ENCODE assay signal across 20 cellular contexts in genomic region chr11:45224766-45225165, GRCh38.
DNase-seq lines count a peak whose midpoint lies in the region; TF ChIP-seq lines count a peak whose summit lies in the region.
"Had no signal": no experiment of that assay in that cellular context is flagged by ENCODE, and none has a peak within 500 bp of the region (broad histone marks: within the 10 kb centered on the region; RNA-seq: fewer than 3 reads in every experiment).

No MANE protein-coding gene starts in this region.

- H3K27ac ChIP-seq in endodermal cell (ENCODE audit: low read depth, low read length) (no peak overlapping the region), sigmoid colon (no peak overlapping the region), tibial artery (no peak overlapping the region)
- H3K27ac ChIP-seq: BLaER1 had no signal

- no peak for TF ChIP-seq CTCF in CD14-positive monocyte (IDR thresholded peaks at IDR 0.05)
- TF ChIP-seq CTCF in endodermal cell (conservative IDR thresholded peaks at IDR 0.05), result no peak
- no peak for TF ChIP-seq CTCF in sigmoid colon (IDR thresholded peaks at IDR 0.05)
- TF ChIP-seq CTCF in tibial artery (IDR thresholded peaks at IDR 0.05), result no peak
- TF ChIP-seq CTCF in foreskin fibroblast (IDR thresholded peaks at IDR 0.05; ENCODE audit: low read depth, low read length), result no peak

- TF ChIP-seq EP300 in sigmoid colon (IDR thresholded peaks at IDR 0.05), result no peak

- no peaks in the 10 kb centered on the region for H3K9me3 Mint-ChIP-seq in CD14-positive monocyte
- no peaks in the 10 kb centered on the region for H3K9me3 Mint-ChIP-seq in endodermal cell
- H3K9me3 Mint-ChIP-seq: CD4-positive, alpha-beta T cell; CD8-positive, alpha-beta T cell had no signal

- no peaks in the 10 kb centered on the region for H3K27me3 ChIP-seq in endodermal cell (ENCODE audit: control insufficient read depth, insufficient read depth, low read length, poor library complexity, severe bottlenecking)
- no peaks in the 10 kb centered on the region for H3K27me3 ChIP-seq in sigmoid colon
- no peaks in the 10 kb centered on the region for H3K27me3 ChIP-seq in tibial artery
- H3K27me3 ChIP-seq: BE2C, BLaER1 had no signal

- H3K4me3 Mint-ChIP-seq in CD14-positive monocyte (no peak overlapping the region), endodermal cell (no peak overlapping the region)
- H3K4me3 Mint-ChIP-seq: CD4-positive, alpha-beta T cell; CD8-positive, alpha-beta T cell had no signal

- H3K4me1 ChIP-seq in endodermal cell (ENCODE audit: control insufficient read depth, insufficient read depth, low read length) (no peaks in the 10 kb centered on the region), sigmoid colon (no peaks in the 10 kb centered on the region), tibial artery (no peaks in the 10 kb centered on the region)
- H3K4me1 ChIP-seq: BE2C, Caco-2 had no signal

- no peak overlapping the region for H3K4me3 ChIP-seq in endodermal cell (ENCODE audit: low read length)
- H3K4me3 ChIP-seq in sigmoid colon, result no peak overlapping the region
- no peak overlapping the region for H3K4me3 ChIP-seq in tibial artery
- no peak overlapping the region for H3K4me3 ChIP-seq in foreskin fibroblast (ENCODE audit: low read depth in 1 of 2, low read length in 2 of 2)
- H3K4me3 ChIP-seq: BLaER1, GM12878 had no signal

- 93 to 94% methylated on average over 10 to 11 of the region's 11 CpGs for WGBS in endodermal cell (ENCODE audit: insufficient coverage in 1 of 2, insufficient read length in 1 of 2), 2 experiments
- WGBS in sigmoid colon, 2 donors, result 86 to 95% methylated on average over 11 of the region's 11 CpGs

- H3K9ac ChIP-seq in endodermal cell (ENCODE audit: extremely low read depth, low read length, poor library complexity, severe bottlenecking), result no peak overlapping the region
- H3K9ac ChIP-seq: BLaER1 had no signal

- intact Hi-C loops in CD14-positive monocyte (cut with micrococcal nuclease) (no loop called here), sigmoid colon (cut with DNase I) (no loop called here), tibial artery (cut with DNase I; ENCODE audit: low total_unique reads) (no loop called here)

- peaks cover 12 to 15% of the 10 kb centered on the region in 2 donors for H3K36me3 Mint-ChIP-seq in CD14-positive monocyte
- H3K36me3 Mint-ChIP-seq in endodermal cell (ENCODE audit: low read depth), result peaks cover 56% of the 10 kb centered on the region

- H3K4me1 Mint-ChIP-seq in CD14-positive monocyte (no peaks in the 10 kb centered on the region), endodermal cell (no peaks in the 10 kb centered on the region)

- H3K27me3 Mint-ChIP-seq in CD14-positive monocyte (ENCODE audit: low read depth in 3 of 3) (peaks cover 0 to 1% (median 0%) of the 10 kb centered on the region in 3 donors), endodermal cell (ENCODE audit: insufficient read depth) (no peaks in the 10 kb centered on the region)
- H3K27me3 Mint-ChIP-seq: CD4-positive, alpha-beta T cell had no signal

- H3K27ac Mint-ChIP-seq in CD14-positive monocyte (no peak overlapping the region), endodermal cell (no peak overlapping the region)
- H3K27ac Mint-ChIP-seq: CD4-positive, alpha-beta T cell; CD8-positive, alpha-beta T cell had no signal

- H3K36me3 ChIP-seq in endodermal cell (ENCODE audit: control insufficient read depth, insufficient read depth, low read length), result peaks cover 4% of the 10 kb centered on the region
- H3K36me3 ChIP-seq in sigmoid colon, result peaks cover 6 to 55% (median 17%) of the 10 kb centered on the region in 4 donors
- peaks cover 35 to 92% (median 38%) of the 10 kb centered on the region in 3 donors for H3K36me3 ChIP-seq in tibial artery
- H3K36me3 ChIP-seq: BE2C had no signal

- no peak for TF ChIP-seq POLR2A in sigmoid colon (IDR thresholded peaks at IDR 0.05)

- DNase-seq in CD14-positive monocyte (ENCODE audit: low spot score) (peak; percentile 33), endodermal cell (peak; percentile 20), sigmoid colon (peak; percentile 61), tibial artery (peak; percentile 12 to 37), foreskin fibroblast (no peak), DMS153 treated with DMSO at 0.1 percent for 48 hours (lab: John Stamatoyannopoulos, UW; ENCODE audit: unreplicated experiment) (no peak), ureter (ENCODE audit: low spot score) (no peak)
- DNase-seq: 8988T; ACHN; BE2C; C1 segment of cervical spinal cord; Caco-2; Calu3; CD4-positive, alpha-beta T cell; CD8-positive, alpha-beta T cell; DND-41; EL; GDM1 had no signal

- H3K9me3 ChIP-seq in endodermal cell (ENCODE audit: control insufficient read depth, low read length) (no peaks in the 10 kb centered on the region), sigmoid colon (no peaks in the 10 kb centered on the region), tibial artery (no peaks in the 10 kb centered on the region)
- H3K9me3 ChIP-seq: BE2C, Caco-2 had no signal

Comparison
In these comparisons a context has a peak if more than half of its experiments do, and no peak if none do; other contexts are left out.
1. DNase-seq: peak in CD14-positive monocyte (single experiment), endodermal cell (single experiment), sigmoid colon (single experiment) and tibial artery (2 of 2); none in foreskin fibroblast (0 of 2), DMS153 treated with DMSO at 0.1 percent for 48 hours (single experiment) and ureter (single experiment).